In the genomic region with DNA sequence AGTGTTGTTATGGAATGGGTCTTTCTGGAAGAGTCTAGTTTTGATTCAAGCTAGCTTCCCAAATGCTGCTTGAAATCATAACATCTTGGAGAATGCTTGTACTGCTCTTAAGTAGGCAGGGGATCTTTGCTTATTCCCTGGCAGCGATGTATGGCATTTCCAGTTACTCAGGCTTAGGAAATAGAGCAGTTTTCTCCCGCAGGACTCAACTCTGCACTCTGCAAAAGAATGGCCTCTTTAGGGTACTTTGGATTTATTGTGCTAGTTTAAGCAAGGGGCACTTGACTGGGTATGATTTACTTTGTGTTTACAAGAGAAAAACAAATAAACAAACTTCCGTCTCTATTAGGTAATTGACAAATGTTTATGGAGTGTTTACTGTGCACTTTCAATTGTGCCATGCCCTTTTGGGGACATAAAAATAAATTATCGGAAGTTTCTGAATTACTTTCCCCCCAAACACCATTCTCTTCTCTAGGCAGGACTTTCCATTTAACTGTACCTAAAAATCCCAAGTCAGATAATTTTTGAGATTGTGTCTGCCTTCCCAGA, we compare ENCODE assay signal across 15 cellular contexts.
"Had no signal": no experiment of that assay in that cellular context is flagged by ENCODE, and none has a peak within 500 bp of the region (broad histone marks: within the 10 kb centered on the region; RNA-seq: fewer than 3 reads in every experiment).

No MANE protein-coding gene starts in this region.

- H3K27me3 Mint-ChIP-seq: stimulated activated naive B cell treated with anti-CD40 and anti-IgM and Interleukin-4, amounts not matched to agents 10 μg/mL and 1 μg/mL and 100 μg/mL, for 72 hours had no signal

- DNase-seq: activated B cell treated with CpG ODN at 0.5 μM for 24 hours; activated CD4-positive, alpha-beta memory T cell treated with anti-CD3 and anti-CD28 coated beads for 36 hours; activated CD4-positive, alpha-beta T cell treated with anti-CD3 and anti-CD28 coated beads for 4 hours; activated CD8-positive, alpha-beta memory T cell treated with anti-CD3 and anti-CD28 coated beads, Interleukin-2, amount 10 ng/mL, durations not matched to agents 7 days and 5 days; effector CD4-positive, alpha-beta T cell; head of caudate nucleus; midbrain; stimulated activated naive B cell treated with anti-CD40 and anti-IgM and Interleukin-4, amounts not matched to agents 10 μg/mL and 1 μg/mL and 100 μg/mL, for 72 hours; tibial artery; uterus had no signal

- H3K9me3 Mint-ChIP-seq: activated B cell treated with CpG ODN at 0.5 μM for 24 hours; activated CD4-positive, alpha-beta memory T cell treated with anti-CD3 and anti-CD28 coated beads for 36 hours had no signal

- H3K27me3 ChIP-seq: tibial artery, uterus had no signal

- H3K27ac ChIP-seq: tibial artery, uterus had no signal

- ATAC-seq: activated CD8-positive, alpha-beta memory T cell treated with anti-CD3 and anti-CD28 coated beads, Interleukin-2, amount 10 ng/mL, durations not matched to agents 7 days and 5 days; stimulated activated naive B cell treated with anti-CD40 and anti-IgM and Interleukin-4, amounts not matched to agents 10 μg/mL and 1 μg/mL and 100 μg/mL, for 72 hours had no signal

- H3K27ac Mint-ChIP-seq: activated B cell treated with CpG ODN at 0.5 μM for 24 hours; activated CD4-positive, alpha-beta memory T cell treated with anti-CD3 and anti-CD28 coated beads for 36 hours; activated CD8-positive, alpha-beta memory T cell treated with anti-CD3 and anti-CD28 coated beads, Interleukin-2, amount 10 ng/mL, durations not matched to agents 7 days and 5 days; activated naive CD8-positive, alpha-beta T cell; stimulated activated naive B cell treated with anti-CD40 and anti-IgM and Interleukin-4, amounts not matched to agents 10 μg/mL and 1 μg/mL and 100 μg/mL, for 72 hours had no signal

- FAIRE-seq: bronchial epithelial cell, frontal cortex, keratinocyte had no signal

- H3K9me3 ChIP-seq: tibial artery, uterus had no signal

- H3K4me3 ChIP-seq: tibial artery, uterus had no signal

- H3K36me3 Mint-ChIP-seq: activated CD4-positive, alpha-beta memory T cell treated with anti-CD3 and anti-CD28 coated beads for 36 hours; activated CD8-positive, alpha-beta memory T cell treated with anti-CD3 and anti-CD28 coated beads, Interleukin-2, amount 10 ng/mL, durations not matched to agents 7 days and 5 days; activated naive CD8-positive, alpha-beta T cell had no signal

- H3K36me3 ChIP-seq: tibial artery, uterus had no signal

- H3K4me3 Mint-ChIP-seq: activated B cell treated with CpG ODN at 0.5 μM for 24 hours; activated CD4-positive, alpha-beta memory T cell treated with anti-CD3 and anti-CD28 coated beads for 36 hours; activated CD8-positive, alpha-beta memory T cell treated with anti-CD3 and anti-CD28 coated beads, Interleukin-2, amount 10 ng/mL, durations not matched to agents 7 days and 5 days; activated naive CD8-positive, alpha-beta T cell; neural crest cell; stimulated activated naive B cell treated with anti-CD40 and anti-IgM and Interleukin-4, amounts not matched to agents 10 μg/mL and 1 μg/mL and 100 μg/mL, for 72 hours had no signal
